8 cellular contexts compared by ENCODE assay signal in the genomic region with DNA sequence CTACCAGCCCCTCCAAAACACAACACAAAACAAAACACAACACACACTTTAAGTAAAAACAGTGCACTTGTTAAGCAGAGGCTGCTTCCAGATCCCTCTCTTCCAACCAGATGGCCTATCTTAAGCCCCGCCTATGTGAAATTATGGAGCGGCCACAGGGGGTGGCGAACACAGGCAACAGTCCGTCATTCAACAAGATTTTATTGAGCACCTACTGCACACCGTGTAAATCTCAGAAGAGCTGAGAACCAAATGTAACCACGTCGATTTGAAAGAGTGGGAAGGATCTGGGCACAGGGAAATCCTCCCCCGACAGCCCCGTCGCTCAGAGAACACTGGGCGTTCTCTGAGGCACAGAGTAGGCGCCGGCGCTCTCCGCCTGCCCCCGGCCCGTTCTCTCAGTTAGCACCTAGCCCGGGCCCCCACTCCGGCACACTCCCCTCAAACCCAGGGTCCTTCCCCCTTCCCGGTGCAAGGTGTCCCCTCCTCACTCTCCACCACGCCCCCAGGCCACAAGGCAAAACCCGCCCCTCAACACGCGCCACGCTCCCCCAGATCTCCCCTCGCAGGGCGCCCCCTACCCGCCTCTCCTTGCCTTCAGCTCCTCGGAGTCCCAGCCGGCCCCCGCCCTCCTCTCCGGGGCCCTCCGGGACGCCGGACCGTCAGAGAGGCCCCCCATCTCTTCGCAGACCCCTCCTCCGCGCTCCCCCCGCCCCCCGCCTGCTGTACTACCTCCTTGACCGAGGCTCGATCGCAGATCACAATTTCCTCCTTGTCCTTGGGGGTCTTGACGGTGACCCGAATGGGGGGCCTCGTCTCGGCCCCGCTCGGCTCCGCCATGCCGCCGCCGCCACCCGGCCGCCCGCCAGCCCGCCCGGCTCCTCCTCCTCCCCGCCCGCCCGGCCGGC. TPM values are rescaled to one million over a fixed set of nuclear protein-coding genes. Genes with fewer than 3 reads are reported as not detected.
DNase-seq lines count a peak whose midpoint lies in the region; ATAC-seq and TF ChIP-seq lines count a peak whose summit lies in the region.

No MANE protein-coding gene starts in this region.

- WGBS in SK-N-SH (ENCODE audit: low lambda C conversion rate) = 2% methylated on average over 30 of the region's 63 CpGs
- no CpG with 5 or more reads among the region's 63 CpGs for WGBS in trophoblast cell (ENCODE audit: extremely low coverage, insufficient coverage, insufficient read length)
- 0% methylated on average over 43 of the region's 63 CpGs; no CpG with 5 or more reads in 1 of the 2 donors for WGBS in transverse colon (ENCODE audit: low coverage in 1 of 2), 2 donors

- peak overlapping the region; percentile 76 for H3K9ac ChIP-seq in SK-N-SH
- peak overlapping the region; percentile 75 for H3K9ac ChIP-seq in trophoblast cell (ENCODE audit: low read length)

- no peak overlapping the region for H2AK5ac ChIP-seq in trophoblast cell (ENCODE audit: low read length)

- peak; percentile 83 for DNase-seq in GM10266 (ENCODE audit: extremely low spot score)
- peak; percentile 67 to 75 for DNase-seq in Kasumi-1 (lab: John Stamatoyannopoulos, UW)
- DNase-seq in SK-N-SH = peak; percentile 89
- peak; percentile 88 for DNase-seq in glutamatergic neuron
- peak; percentile 46 to 77 for DNase-seq in trophoblast cell
- peak; percentile 68 for DNase-seq in transverse colon

- POLR2A ChIA-PET in SK-N-SH (lab: Yijun Ruan, JAX) = interaction anchor here (0.5 to 0.6 kb wide), 2 partner anchors 89 to 119 kb away, joined by 3 to 4 read pairs; partner anchors contain the start of gene KHDC4

- ATAC-seq in GM21786 (IDR thresholded peaks at IDR 0.05; ENCODE audit: unreplicated experiment) = no peak

- H2BK12ac ChIP-seq in trophoblast cell (ENCODE audit: low read length) = no peak overlapping the region

- TF ChIP-seq EP300 in SK-N-SH (IDR thresholded peaks at IDR 0.05; ENCODE audit: borderline replicate concordance in 1 of 2, low read depth in 1 of 2, low read length in 1 of 2) = no peak
- no peak for TF ChIP-seq EP300 in transverse colon (IDR thresholded peaks at IDR 0.05; ENCODE audit: low read depth)

- H3K27ac Mint-ChIP-seq in activated naive CD4-positive, alpha-beta T cell treated with anti-CD3 and anti-CD28 coated beads, Interleukin-2, amount 50 U/mL, for 24 hours = peak overlapping the region; percentile 85
- H3K27ac Mint-ChIP-seq in glutamatergic neuron (ENCODE audit: unreplicated experiment) = peak overlapping the region; percentile 86

- intact Hi-C loops in transverse colon (cut with DNase I; ENCODE audit: low total_unique reads) = no loop called here

- H3K9me2 ChIP-seq in SK-N-SH = no peaks in the 10 kb centered on the region

- no peaks in the 10 kb centered on the region for H3K9me3 ChIP-seq in SK-N-SH
- no peaks in the 10 kb centered on the region for H3K9me3 ChIP-seq in trophoblast cell (ENCODE audit: insufficient read depth, low read depth, low read length)
- no peaks in the 10 kb centered on the region for H3K9me3 ChIP-seq in transverse colon

- H3K4me1 ChIP-seq in SK-N-SH (ENCODE audit: control insufficient read depth in 1 of 2, insufficient read depth in 2 of 2, low read depth in 1 of 2, low read length in 1 of 2) (peaks cover 6 to 17% of the 10 kb centered on the region in 2 experiments; a peak in 3 of 4 replicates), trophoblast cell (ENCODE audit: control insufficient read depth in 1 of 2, insufficient read depth in 2 of 2, low read length in 2 of 2) (peaks cover 4 to 5% of the 10 kb centered on the region in 2 experiments), transverse colon (peaks cover 0 to 16% (median 10%) of the 10 kb centered on the region in 4 donors)

- H3K4ac ChIP-seq in trophoblast cell (ENCODE audit: low read depth, low read length) = peak overlapping the region; percentile 35

- CTCF ChIA-PET in SK-N-SH (lab: Yijun Ruan, JAX) = interaction anchor here (0.6 to 3.1 kb wide), 13 partner anchors 9 to 174 kb away, joined by 3 to 19 read pairs (median 4); partner anchors contain the start of gene SSR2

- peak overlapping the region; percentile 1 for H4K8ac ChIP-seq in trophoblast cell (ENCODE audit: low read depth, low read length)

- H3K14ac ChIP-seq in trophoblast cell (ENCODE audit: low read length) = peak overlapping the region; percentile 65

- H3K4me3 ChIP-seq in SK-N-SH (ENCODE audit: low read depth in 2 of 2, low read length in 1 of 2) (peak overlapping the region; percentile 87 to 94), trophoblast cell (ENCODE audit: low read depth, low read length) (peak overlapping the region; percentile 83), transverse colon (peak overlapping the region; percentile 70 to 96 (median 78))

- peaks cover 6% of the 10 kb centered on the region for H3K36me3 Mint-ChIP-seq in activated naive CD4-positive, alpha-beta T cell treated with anti-CD3 and anti-CD28 coated beads, Interleukin-2, amount 50 U/mL, for 24 hours
- no peaks in the 10 kb centered on the region for H3K36me3 Mint-ChIP-seq in glutamatergic neuron (ENCODE audit: unreplicated experiment)

- peak overlapping the region; percentile 10 for H3K18ac ChIP-seq in trophoblast cell (ENCODE audit: low read length)

- H3K79me2 ChIP-seq in SK-N-SH (ENCODE audit: insufficient read depth) (peaks cover 44% of the 10 kb centered on the region), trophoblast cell (ENCODE audit: control insufficient read depth, insufficient read depth, low read length, poor library complexity) (peaks cover 13% of the 10 kb centered on the region)

- H3F3A ChIP-seq in SK-N-SH (replicated peaks; ENCODE audit: insufficient read depth) = peaks cover 6% of the 10 kb centered on the region

- no peak for TF ChIP-seq POLR2A in transverse colon (IDR thresholded peaks at IDR 0.05)

- no peak for TF ChIP-seq RAD21 in SK-N-SH (IDR thresholded peaks at IDR 0.05; ENCODE audit: low read length)

- peaks cover 9 to 41% of the 10 kb centered on the region in 2 experiments for H3K36me3 ChIP-seq in SK-N-SH (replicated peaks in 1 of 2; ENCODE audit: control insufficient read depth in 1 of 2, insufficient read depth in 2 of 2, low read length in 1 of 2)
- H3K36me3 ChIP-seq in trophoblast cell (ENCODE audit: control insufficient read depth in 1 of 2, insufficient read depth in 2 of 2, low read length in 2 of 2) = peaks cover 20 to 25% of the 10 kb centered on the region in 2 experiments
- no peaks in the 10 kb centered on the region for H3K36me3 ChIP-seq in transverse colon

- H4K91ac ChIP-seq in trophoblast cell (ENCODE audit: low read depth, low read length) = peak overlapping the region; percentile 89

- H3K4me3 Mint-ChIP-seq in activated naive CD4-positive, alpha-beta T cell treated with anti-CD3 and anti-CD28 coated beads, Interleukin-2, amount 50 U/mL, for 24 hours = peak overlapping the region; percentile 90
- peak overlapping the region; percentile 90 for H3K4me3 Mint-ChIP-seq in glutamatergic neuron (ENCODE audit: unreplicated experiment)

- no peaks in the 10 kb centered on the region for H3K9me3 Mint-ChIP-seq in activated naive CD4-positive, alpha-beta T cell treated with anti-CD3 and anti-CD28 coated beads, Interleukin-2, amount 50 U/mL, for 24 hours
- H3K9me3 Mint-ChIP-seq in glutamatergic neuron (ENCODE audit: unreplicated experiment) = peaks cover 9% of the 10 kb centered on the region

- H4K12ac ChIP-seq in trophoblast cell (ENCODE audit: low read depth, low read length) = no peak overlapping the region

- H3K79me1 ChIP-seq in trophoblast cell (ENCODE audit: low read length) = peaks cover 18% of the 10 kb centered on the region

- H2AFZ ChIP-seq in SK-N-SH (ENCODE audit: low read depth) (peak overlapping the region; percentile 42), trophoblast cell (ENCODE audit: insufficient read depth, low read length, poor library complexity) (peak overlapping the region; percentile 58)

- H3K27ac ChIP-seq in SK-N-SH (ENCODE audit: low read depth in 2 of 2, low read length in 1 of 2) (peak overlapping the region; percentile 55 to 80), trophoblast cell (ENCODE audit: low read depth, low read length) (peak overlapping the region; percentile 63), transverse colon (peak overlapping the region; percentile 95 to 98 (median 96))

- H4K20me1 ChIP-seq in SK-N-SH (ENCODE audit: insufficient read depth) = peaks cover 8% of the 10 kb centered on the region

- TF ChIP-seq CTCF in GM10266 (IDR thresholded peaks at IDR 0.05; ENCODE audit: control insufficient read depth, insufficient read depth, low read depth, missing control alignments) = peak; percentile 57
- TF ChIP-seq CTCF in SK-N-SH (IDR thresholded peaks at IDR 0.05) = peak; percentile 42
- peak; percentile 15 for TF ChIP-seq CTCF in glutamatergic neuron (IDR thresholded peaks at IDR 0.05; ENCODE audit: partially characterized antibody, unreplicated experiment)
- peak in 3 of 5 experiments; percentile 9 to 32 (median 11) for TF ChIP-seq CTCF in transverse colon (IDR thresholded peaks at IDR 0.05)

- H3K4me2 ChIP-seq in SK-N-SH = peak overlapping the region; percentile 74
- peak overlapping the region; percentile 85 for H3K4me2 ChIP-seq in trophoblast cell (ENCODE audit: low read length)

- H3K27me3 Mint-ChIP-seq in activated naive CD4-positive, alpha-beta T cell treated with anti-CD3 and anti-CD28 coated beads, Interleukin-2, amount 50 U/mL, for 24 hours = no peaks in the 10 kb centered on the region
- H3K27me3 Mint-ChIP-seq in glutamatergic neuron (ENCODE audit: unreplicated experiment) = peaks cover 13% of the 10 kb centered on the region

- no peak overlapping the region for H2BK120ac ChIP-seq in trophoblast cell (ENCODE audit: insufficient read depth, low read length, poor library complexity)

- H3K27me3 ChIP-seq in SK-N-SH (ENCODE audit: insufficient read depth) (no peaks in the 10 kb centered on the region), trophoblast cell (ENCODE audit: insufficient read depth, low read length) (no peaks in the 10 kb centered on the region), transverse colon (no peaks in the 10 kb centered on the region)

- peaks cover 33% of the 10 kb centered on the region for H3K4me1 Mint-ChIP-seq in activated naive CD4-positive, alpha-beta T cell treated with anti-CD3 and anti-CD28 coated beads, Interleukin-2, amount 50 U/mL, for 24 hours
- peaks cover 4% of the 10 kb centered on the region for H3K4me1 Mint-ChIP-seq in glutamatergic neuron (ENCODE audit: low read depth, unreplicated experiment)

- no peak overlapping the region for H3K23ac ChIP-seq in trophoblast cell (ENCODE audit: low read length)

- in situ Hi-C loops in transverse colon (cut with MboI; ENCODE audit: low pct_ligation_motif_present in 1 of 4, low pct_unique_long_range_greater_than_20kb in 1 of 4, low sequenced_read_pairs in 3 of 4) = no loop called here

- peak overlapping the region; percentile 28 for H2BK5ac ChIP-seq in trophoblast cell (ENCODE audit: low read depth, low read length, poor library complexity)

RNA-seq across cellular contexts. Expression of gene UBQLN4, which starts 0.5 kb away (rescaled TPM):
- polyA plus RNA-seq in SK-N-SH (2012; rRNA removed) = 37.0 and 45.6 TPM in 2 replicates
- polyA plus RNA-seq in SK-N-SH (2012; cell fraction: cytosol; rRNA removed) = 24.8 and 32.5 TPM in 2 replicates
- polyA plus RNA-seq in SK-N-SH (2012; cell fraction: nucleus; rRNA removed) = 62.8 and 69.2 TPM in 2 replicates
- 52.4 TPM for total RNA-seq in glutamatergic neuron (ENCODE audit: unreplicated experiment)
- polyA plus RNA-seq in trophoblast cell (2013) = 44.6 and 45.7 TPM in 2 replicates
- 10 to 100 TPM in 3 of 4 donors, 1 to 10 TPM in 1; 7.9 to 21.3 (median 16.1) TPM for total RNA-seq in transverse colon

RNA-seq across cellular contexts. Expression of gene LAMTOR2, which starts 1.5 kb away (rescaled TPM):
- 184 and 230 TPM in 2 replicates for polyA plus RNA-seq in SK-N-SH (2012; rRNA removed)
- 164 and 185 TPM in 2 replicates for polyA plus RNA-seq in SK-N-SH (2012; cell fraction: cytosol; rRNA removed)
- polyA plus RNA-seq in SK-N-SH (2012; cell fraction: nucleus; rRNA removed) = 55.1 and 103 TPM in 2 replicates
- total RNA-seq in glutamatergic neuron (ENCODE audit: unreplicated experiment) (47.0 TPM), transverse colon (10 to 100 TPM; 20.9 to 70.9 (median 47.5) TPM)
- 71.8 and 76.8 TPM in 2 replicates for polyA plus RNA-seq in trophoblast cell (2013)

RNA-seq across cellular contexts. Expression of gene RAB25, which starts 7.8 kb away (rescaled TPM):
- not detected in 2 replicates for polyA plus RNA-seq in SK-N-SH (2012; rRNA removed)
- 0.17 TPM in 1 of 2 replicates, not detected in the other for polyA plus RNA-seq in SK-N-SH (2012; cell fraction: cytosol; rRNA removed)
- 0.17 and 0.33 TPM in 2 replicates for polyA plus RNA-seq in SK-N-SH (2012; cell fraction: nucleus; rRNA removed)
- total RNA-seq in glutamatergic neuron (ENCODE audit: unreplicated experiment) (not detected), transverse colon (100 to 1,000 TPM; 140 to 213 (median 174) TPM)
- polyA plus RNA-seq in trophoblast cell (2013) = 92.3 and 94.0 TPM in 2 replicates

RNA-seq across cellular contexts. Expression of gene MEX3A, which starts 29.1 kb away (rescaled TPM):
- polyA plus RNA-seq in SK-N-SH (2012; rRNA removed) = 15.1 and 16.2 TPM in 2 replicates
- polyA plus RNA-seq in SK-N-SH (2012; cell fraction: cytosol; rRNA removed) = 8.7 and 14.2 TPM in 2 replicates
- polyA plus RNA-seq in SK-N-SH (2012; cell fraction: nucleus; rRNA removed) = 23.2 and 26.8 TPM in 2 replicates
- 114 TPM for total RNA-seq in glutamatergic neuron (ENCODE audit: unreplicated experiment)
- 38.9 and 40.4 TPM in 2 replicates for polyA plus RNA-seq in trophoblast cell (2013)
- total RNA-seq in transverse colon = under 1 TPM in 3 of 4 donors, not detected in 1; 0.14 to 0.60 (median 0.48) TPM

RNA-seq across cellular contexts. Expression of gene SSR2, which starts 32.4 kb away (rescaled TPM):
- 1,136 and 1,763 TPM in 2 replicates for polyA plus RNA-seq in SK-N-SH (2012; rRNA removed)
- 1,047 and 1,419 TPM in 2 replicates for polyA plus RNA-seq in SK-N-SH (2012; cell fraction: cytosol; rRNA removed)
- polyA plus RNA-seq in SK-N-SH (2012; cell fraction: nucleus; rRNA removed) = 443 and 564 TPM in 2 replicates
- 199 TPM for total RNA-seq in glutamatergic neuron (ENCODE audit: unreplicated experiment)
- polyA plus RNA-seq in trophoblast cell (2013) = 723 and 747 TPM in 2 replicates
- 100 to 1,000 TPM in 2 of 4 donors, 10 to 100 TPM in 2; 51.2 to 275 (median 168) TPM for total RNA-seq in transverse colon

Comparison
In these comparisons a context has a peak if more than half of its experiments do, and no peak if none do; other contexts are left out.
1. RNA of gene RAB25, which starts 7.8 kb away (total RNA-seq): 140 to 213 TPM in transverse colon; not detected in glutamatergic neuron (single experiment); every median in the first group is over 10 times any median in the second.
2. Peak in every context shown above with its lines, with median percentiles within 50 percentile points of each other: DNase-seq, CTCF ChIP-seq, H3K27ac ChIP-seq and H3K4me3 ChIP-seq.